19 cellular contexts compared by ENCODE assay signal in genomic region chr11:79720115-79720514, GRCh38.
A peak's percentile ranks its signal among the peaks of the same experiment; 100 is the strongest.
DNase-seq lines count a peak whose midpoint lies in the region; ATAC-seq and TF ChIP-seq lines count a peak whose summit lies in the region.
"Had no signal": no experiment of that assay in that cellular context is flagged by ENCODE, and none has a peak within 500 bp of the region (broad histone marks: within the 10 kb centered on the region; RNA-seq: fewer than 3 reads in every experiment).

No MANE protein-coding gene starts in this region.

- no peaks in the 10 kb centered on the region for H3K4me1 ChIP-seq in heart left ventricle
- no peaks in the 10 kb centered on the region for H3K4me1 ChIP-seq in left ventricle myocardium inferior
- no peaks in the 10 kb centered on the region for H3K4me1 ChIP-seq in right cardiac atrium (ENCODE audit: control insufficient read depth, insufficient read depth, low read length)
- H3K4me1 ChIP-seq: A549; BLaER1 treated with 17β-estradiol and CSF1 and Interleukin-3, amounts not matched to agents 10 nM and 100 nM; Caco-2 had no signal

- ATAC-seq in Right ventricle myocardium inferior (peak; percentile 50), heart left ventricle (no peak), right cardiac atrium (no peak), HG03354 (IDR thresholded peaks at IDR 0.05; ENCODE audit: poor library complexity, severe bottlenecking, unreplicated experiment) (no peak)
- ATAC-seq: A549; CD8-positive, alpha-beta T cell had no signal

- TF ChIP-seq POLR2A in heart left ventricle (IDR thresholded peaks at IDR 0.05), result no peak

- no peak for DNase-seq in Right ventricle myocardium inferior (ENCODE audit: missing footprints)
- DNase-seq in heart left ventricle, result no peak
- no peak for DNase-seq in left ventricle myocardium inferior
- no peak for DNase-seq in right cardiac atrium
- DNase-seq in choroid plexus epithelial cell (ENCODE audit: low read depth), result peak; percentile 7
- peak; percentile 5 for DNase-seq in retinal pigment epithelial cell (ENCODE audit: low read depth)
- DNase-seq in SIG-M5 (lab: John Stamatoyannopoulos, UW), result no peak
- DNase-seq: AML-193; Caco-2; Calu3; CD4-positive, alpha-beta T cell; CD8-positive, alpha-beta T cell; DMS79 treated with DMSO at 0.1 percent for 48 hours; GF-D8 had no signal

- no peak overlapping the region for H3K4me3 ChIP-seq in heart left ventricle
- H3K4me3 ChIP-seq in left ventricle myocardium inferior, result no peak overlapping the region
- H3K4me3 ChIP-seq in right cardiac atrium (ENCODE audit: low read length), result no peak overlapping the region
- H3K4me3 ChIP-seq in choroid plexus epithelial cell (ENCODE audit: low read depth, low read length), result no peak overlapping the region
- H3K4me3 ChIP-seq in retinal pigment epithelial cell (ENCODE audit: low read length), result no peak overlapping the region
- H3K4me3 ChIP-seq: A549; BLaER1 treated with 17β-estradiol and CSF1 and Interleukin-3, amounts not matched to agents 10 nM and 100 nM had no signal

- WGBS in heart left ventricle, 4 donors, result 23 to 50% (median 44%) methylated on average over 2 of the region's 2 CpGs
- 30% methylated on average over 2 of the region's 2 CpGs for WGBS in right cardiac atrium

- H3K36me3 ChIP-seq in heart left ventricle, result no peaks in the 10 kb centered on the region
- no peaks in the 10 kb centered on the region for H3K36me3 ChIP-seq in left ventricle myocardium inferior
- H3K36me3 ChIP-seq: BLaER1 treated with 17β-estradiol and CSF1 and Interleukin-3, amounts not matched to agents 10 nM and 100 nM had no signal

- intact Hi-C loops in Right ventricle myocardium inferior (cut with DNase I), result no loop called here
- intact Hi-C loops in heart left ventricle (cut with DNase I), result no loop called here
- intact Hi-C loops in left ventricle myocardium inferior (cut with micrococcal nuclease), result no loop called here
- intact Hi-C loops in right cardiac atrium (cut with DNase I), result no loop called here

- H3K27me3 ChIP-seq in heart left ventricle (no peaks in the 10 kb centered on the region), left ventricle myocardium inferior (ENCODE audit: low read depth) (no peaks in the 10 kb centered on the region), right cardiac atrium (ENCODE audit: control insufficient read depth, insufficient read depth) (no peaks in the 10 kb centered on the region)
- H3K27me3 ChIP-seq: BLaER1 treated with 17β-estradiol and CSF1 and Interleukin-3, amounts not matched to agents 10 nM and 100 nM had no signal

- TF ChIP-seq CTCF in heart left ventricle (IDR thresholded peaks at IDR 0.05) (no peak), left ventricle myocardium inferior (IDR thresholded peaks at IDR 0.05; ENCODE audit: borderline replicate concordance) (no peak), choroid plexus epithelial cell (conservative IDR thresholded peaks at IDR 0.05; ENCODE audit: low read depth, low read length) (no peak), retinal pigment epithelial cell (conservative IDR thresholded peaks at IDR 0.05; ENCODE audit: low read depth, low read length) (no peak)

- H3K27ac ChIP-seq in heart left ventricle (peak overlapping the region in 1 of 12 donors; percentile 37), left ventricle myocardium inferior (replicated peaks) (peak overlapping the region; percentile 50), right cardiac atrium (ENCODE audit: low read length) (no peak overlapping the region)
- H3K27ac ChIP-seq: 22Rv1; A549; BLaER1 treated with 17β-estradiol and CSF1 and Interleukin-3, amounts not matched to agents 10 nM and 100 nM; C4-2B had no signal

- H3K9me3 ChIP-seq in heart left ventricle (peaks cover 0 to 7% (median 0%) of the 10 kb centered on the region in 12 donors), left ventricle myocardium inferior (replicated peaks) (peaks cover 8% of the 10 kb centered on the region), right cardiac atrium (ENCODE audit: control insufficient read depth, low read length) (no peaks in the 10 kb centered on the region)
- H3K9me3 ChIP-seq: A549, Caco-2 had no signal

Comparison
In these comparisons a context has a peak if more than half of its experiments do, and no peak if none do; other contexts are left out.
1. DNase-seq: peak in choroid plexus epithelial cell (single experiment) and retinal pigment epithelial cell (single experiment); none in Right ventricle myocardium inferior (single experiment), heart left ventricle (0 of 5), left ventricle myocardium inferior (single experiment), right cardiac atrium (0 of 3) and SIG-M5 (single experiment).